ENCODE assay signal across 1 cellular context in genomic region chr20:23658989-23659609, GRCh38.
TF ChIP-seq lines count a peak whose summit lies in the region.

No MANE protein-coding gene starts in this region.

TF ChIP-seq in H1, 55 proteins besides CTCF, POLR2A, EP300 and RAD21:
- TF ChIP-seq MAFK (IDR thresholded peaks at IDR 0.05; ENCODE audit: low read depth, low read length) (no peak), GTF2F1 (IDR thresholded peaks at IDR 0.05; ENCODE audit: borderline replicate concordance, low read depth, low read length) (no peak), SP1 (IDR thresholded peaks at IDR 0.05; ENCODE audit: low read depth, low read length) (no peak), RBBP5 (IDR thresholded peaks at IDR 0.05; ENCODE audit: borderline replicate concordance, low read depth, low read length) (no peak), ATF2 (IDR thresholded peaks at IDR 0.05; ENCODE audit: low read length) (no peak), JUN (IDR thresholded peaks at IDR 0.05; ENCODE audit: low read depth, low read length) (no peak), NRF1 (IDR thresholded peaks at IDR 0.05; ENCODE audit: low read depth, low read length) (no peak), PHF8 (conservative IDR thresholded peaks at IDR 0.05; ENCODE audit: low read depth, low read length) (no peak), CHD7 (IDR thresholded peaks at IDR 0.05; ENCODE audit: insufficient replicate concordance, low read length) (no peak), CREB1 (IDR thresholded peaks at IDR 0.05) (no peak), SP2 (IDR thresholded peaks at IDR 0.05; ENCODE audit: low read length) (no peak), YY1 (IDR thresholded peaks at IDR 0.05; ENCODE audit: low read depth, low read length) (no peak), GABPA (IDR thresholded peaks at IDR 0.05; ENCODE audit: borderline replicate concordance, insufficient read depth, low read length) (no peak), TAF1 (IDR thresholded peaks at IDR 0.05; ENCODE audit: low read depth, low read length) (no peak)
